Comparison of ENCODE assay signal across 1 cellular context in genomic region chr1:169495050-169495740, GRCh38.
TF ChIP-seq lines count a peak whose summit lies in the region.

No MANE protein-coding gene starts in this region.

TF ChIP-seq in GM23338, 12 proteins besides CTCF, POLR2A, EP300 and RAD21 (continued from another document):
- TF ChIP-seq REST (IDR thresholded peaks at IDR 0.05; ENCODE audit: unreplicated experiment) (no peak), ZNF114 (CRISPR knock-in tag; IDR thresholded peaks at IDR 0.05) (no peak), STAT1 (IDR thresholded peaks at IDR 0.05; ENCODE audit: unreplicated experiment) (no peak), CREB1 (CRISPR knock-in tag; IDR thresholded peaks at IDR 0.05; ENCODE audit: low read depth) (no peak), ETS1 (IDR thresholded peaks at IDR 0.05) (no peak)
